In genomic region chr11:84261707-84262106, GRCh38 we compare ENCODE assay signal across 12 cellular contexts.
A peak's percentile ranks its signal among the peaks of the same experiment; 100 is the strongest.
DNase-seq lines count a peak whose midpoint lies in the region; ATAC-seq and TF ChIP-seq lines count a peak whose summit lies in the region.
"Had no signal": no experiment of that assay in that cellular context is flagged by ENCODE, and none has a peak within 500 bp of the region (broad histone marks: within the 10 kb centered on the region; RNA-seq: fewer than 3 reads in every experiment).

No MANE protein-coding gene starts in this region.

- no peaks in the 10 kb centered on the region for H3K4me1 ChIP-seq in upper lobe of right lung
- H3K4me1 ChIP-seq: tibial artery had no signal

- H3K36me3 ChIP-seq in upper lobe of right lung = no peaks in the 10 kb centered on the region
- H3K36me3 ChIP-seq: tibial artery had no signal

- no peaks in the 10 kb centered on the region for H3K27me3 ChIP-seq in upper lobe of right lung
- H3K27me3 ChIP-seq: tibial artery had no signal

- no peak overlapping the region for H3K4me3 ChIP-seq in upper lobe of right lung
- no peak overlapping the region for H3K4me3 ChIP-seq in lower leg skin (ENCODE audit: low read depth, poor library complexity, severe bottlenecking)
- H3K4me3 ChIP-seq: GM23248, tibial artery had no signal

- no peak for TF ChIP-seq POLR2A in lower leg skin (IDR thresholded peaks at IDR 0.05)

- no peak overlapping the region for H3K27ac ChIP-seq in upper lobe of right lung
- H3K27ac ChIP-seq: GM23248, tibial artery had no signal

- ATAC-seq in upper lobe of right lung = peak; percentile 90
- no peak for ATAC-seq in GM21825 (IDR thresholded peaks at IDR 0.05; ENCODE audit: unreplicated experiment)
- ATAC-seq: activated CD4-positive, CD25-positive, alpha-beta regulatory T cell treated with anti-CD3 and anti-CD28 coated beads, Interleukin-2, amount 50 U/mL, for 24 hours had no signal

- peak; percentile 35 for TF ChIP-seq CTCF in upper lobe of right lung (IDR thresholded peaks at IDR 0.05)
- TF ChIP-seq CTCF in lower leg skin (IDR thresholded peaks at IDR 0.05) = no peak

- no peaks in the 10 kb centered on the region for H3K9me3 ChIP-seq in upper lobe of right lung
- H3K9me3 ChIP-seq: tibial artery had no signal

- DNase-seq in SIG-M5 treated with dmso at 0.1 percent for 504 hours (lab: John Stamatoyannopoulos, UW; ENCODE audit: unreplicated experiment) (peak; percentile 11), SIG-M5 (lab: John Stamatoyannopoulos, UW) (no peak), NCI-H82 treated with DMSO at 0.1 percent for 48 hours (lab: John Stamatoyannopoulos, UW; ENCODE audit: unreplicated experiment) (peak; percentile 21), foreskin melanocyte (peak; percentile 17), upper lobe of right lung (no peak), T1000 (lab: John Stamatoyannopoulos, UW) (no peak), lower leg skin (ENCODE audit: low spot score in 2 of 2) (no peak)
- DNase-seq: GM23248; stimulated activated CD4-positive, alpha-beta T cell treated with anti-CD3 and anti-CD28 coated beads, Interleukin-1b, Interleukin-23, amount 100 ng/mL, for 48 hours; tibial artery had no signal

- intact Hi-C loops in upper lobe of right lung (cut with DNase I) (no loop called here), lower leg skin (cut with DNase I; ENCODE audit: low total_unique reads) (no loop called here)

Comparison
In these comparisons a context has a peak if more than half of its experiments do, and no peak if none do; other contexts are left out.
1. DNase-seq: peak in SIG-M5 treated with dmso at 0.1 percent for 504 hours (single experiment), NCI-H82 treated with DMSO at 0.1 percent for 48 hours (single experiment) and foreskin melanocyte (single experiment); none in SIG-M5 (single experiment), upper lobe of right lung (single experiment), T1000 (single experiment) and lower leg skin (0 of 2).